ENCODE assay signal across 15 cellular contexts in genomic region chr12:96698521-96698920, GRCh38.
DNase-seq lines count a peak whose midpoint lies in the region; ATAC-seq and TF ChIP-seq lines count a peak whose summit lies in the region.
"Had no signal": no experiment of that assay in that cellular context is flagged by ENCODE, and none has a peak within 500 bp of the region (broad histone marks: within the 10 kb centered on the region; RNA-seq: fewer than 3 reads in every experiment).

No MANE protein-coding gene starts in this region.

- TF ChIP-seq CTCF in brain microvascular endothelial cell (IDR thresholded peaks at IDR 0.05; ENCODE audit: low read depth, low read length, missing control alignments) (peak; percentile 25), type B pancreatic cell (conservative IDR thresholded peaks at IDR 0.05) (peak; percentile 43)

- H3K27me3 ChIP-seq in brain microvascular endothelial cell (replicated peaks), result no peaks in the 10 kb centered on the region

- intact Hi-C loops in Right ventricle myocardium inferior (cut with DNase I), result no loop called here

- H3K36me3 ChIP-seq in brain microvascular endothelial cell (replicated peaks), result no peaks in the 10 kb centered on the region

- no peak overlapping the region for H3K4me3 Mint-ChIP-seq in type B pancreatic cell
- H3K4me3 Mint-ChIP-seq: activated T-helper 1 cell treated with anti-CD3 and anti-CD28 coated beads, Interleukin-12 subunit alpha, Interleukin-12 subunit beta, Interleukin-2, Interleukin-4 antibody, amounts not matched to agents 30 ng/mL and 10 ng/mL and 1 ng/mL, durations not matched to agents 14 hours and 24 hours and 36 hours; immature natural killer cell had no signal

- no peak overlapping the region for H3K4me3 ChIP-seq in brain microvascular endothelial cell (ENCODE audit: low read depth, low read length)

- no peaks in the 10 kb centered on the region for H3K4me1 Mint-ChIP-seq in type B pancreatic cell (ENCODE audit: unreplicated experiment)
- H3K4me1 Mint-ChIP-seq: immature natural killer cell had no signal

- H3K27ac Mint-ChIP-seq in type B pancreatic cell, result no peak overlapping the region
- H3K27ac Mint-ChIP-seq: activated T-helper 1 cell treated with anti-CD3 and anti-CD28 coated beads, Interleukin-12 subunit alpha, Interleukin-12 subunit beta, Interleukin-2, Interleukin-4 antibody, amounts not matched to agents 30 ng/mL and 10 ng/mL and 1 ng/mL, durations not matched to agents 14 hours and 24 hours and 36 hours; immature natural killer cell had no signal

- DNase-seq in NCI-H2227 (lab: John Stamatoyannopoulos, UW; ENCODE audit: unreplicated experiment) (peak; percentile 2), NCI-H2227 treated with DMSO at 0.1 percent for 48 hours (lab: John Stamatoyannopoulos, UW) (no peak), LoVo (ENCODE audit: low spot score) (peak; percentile 22), brain microvascular endothelial cell (no peak), type B pancreatic cell (ENCODE audit: extremely low spot score, unreplicated experiment) (no peak), NCI-H1694 (lab: John Stamatoyannopoulos, UW) (no peak), Right ventricle myocardium inferior (ENCODE audit: missing footprints) (no peak)
- DNase-seq: activated CD4-positive, alpha-beta T cell treated with anti-CD3 and anti-CD28 coated beads, Interleukin-2, amount 50 U/mL, for 4 hours; cortex of kidney; foreskin melanocyte; immature natural killer cell; NCI-H446 treated with DMSO at 0.1 percent for 48 hours; stimulated activated CD4-positive, alpha-beta T cell treated with anti-CD3 and anti-CD28 coated beads, Interleukin-15, amount 100 ng/mL, for 24 hours had no signal

- no peaks in the 10 kb centered on the region for H3K36me3 Mint-ChIP-seq in type B pancreatic cell
- H3K36me3 Mint-ChIP-seq: immature natural killer cell had no signal

- no peaks in the 10 kb centered on the region for H3K9me3 Mint-ChIP-seq in type B pancreatic cell
- H3K9me3 Mint-ChIP-seq: activated T-helper 1 cell treated with anti-CD3 and anti-CD28 coated beads, Interleukin-12 subunit alpha, Interleukin-12 subunit beta, Interleukin-2, Interleukin-4 antibody, amounts not matched to agents 30 ng/mL and 10 ng/mL and 1 ng/mL, durations not matched to agents 14 hours and 24 hours and 36 hours had no signal

- H3K27me3 Mint-ChIP-seq in type B pancreatic cell, result peaks cover 11% of the 10 kb centered on the region

- in situ Hi-C loops in brain microvascular endothelial cell (cut with HindIII; ENCODE audit: low pct_ligation_motif_present, low sequenced_read_pairs), result no loop called here

- H3K27ac ChIP-seq in brain microvascular endothelial cell, result no peak overlapping the region

- ATAC-seq in GM19324 (IDR thresholded peaks at IDR 0.05; ENCODE audit: low FRiP score, unreplicated experiment), result no peak
- ATAC-seq in Right ventricle myocardium inferior, result no peak

Comparison
In these comparisons a context has a peak if more than half of its experiments do, and no peak if none do; other contexts are left out.
1. DNase-seq: peak in NCI-H2227 (single experiment) and LoVo (single experiment); none in NCI-H2227 treated with DMSO at 0.1 percent for 48 hours (single experiment), brain microvascular endothelial cell (single experiment), type B pancreatic cell (single experiment), NCI-H1694 (single experiment) and Right ventricle myocardium inferior (single experiment).